ENCODE assay signal across 8 cellular contexts in the genomic region with DNA sequence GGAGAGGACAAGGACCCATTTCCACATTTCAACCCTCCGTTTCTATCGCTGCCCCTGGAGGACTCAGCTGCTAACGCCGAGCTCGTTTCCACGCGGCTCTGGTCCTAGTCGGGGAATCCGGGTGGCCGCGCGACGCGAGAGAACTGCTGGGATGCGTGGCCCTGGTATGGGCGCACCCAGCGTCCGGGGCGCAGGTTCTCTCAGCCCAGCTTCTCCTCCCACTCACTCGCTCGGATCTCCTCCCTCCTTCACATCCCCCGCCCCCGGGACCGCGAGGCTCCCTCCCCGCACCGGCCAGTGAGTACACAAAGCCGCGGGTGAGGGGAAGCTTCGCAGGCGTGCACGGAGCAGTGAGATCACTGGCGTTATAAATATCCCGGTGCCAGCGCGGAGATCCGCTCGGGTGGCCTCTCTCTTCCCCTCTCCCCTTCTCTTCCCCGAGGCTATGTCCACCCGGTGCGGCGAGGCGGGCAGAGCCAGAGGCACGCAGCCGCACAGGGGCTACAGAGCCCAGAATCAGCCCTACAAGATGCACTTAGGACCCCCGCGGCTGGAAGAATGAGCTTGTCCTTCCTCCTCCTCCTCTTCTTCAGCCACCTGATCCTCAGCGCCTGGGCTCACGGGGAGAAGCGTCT. TPM values are rescaled to one million over a fixed set of nuclear protein-coding genes. Genes with fewer than 3 reads are reported as not detected.
A peak's percentile ranks its signal among the peaks of the same experiment; 100 is the strongest.
DNase-seq lines count a peak whose midpoint lies in the region; ATAC-seq and TF ChIP-seq lines count a peak whose summit lies in the region.

A gene with protein sequence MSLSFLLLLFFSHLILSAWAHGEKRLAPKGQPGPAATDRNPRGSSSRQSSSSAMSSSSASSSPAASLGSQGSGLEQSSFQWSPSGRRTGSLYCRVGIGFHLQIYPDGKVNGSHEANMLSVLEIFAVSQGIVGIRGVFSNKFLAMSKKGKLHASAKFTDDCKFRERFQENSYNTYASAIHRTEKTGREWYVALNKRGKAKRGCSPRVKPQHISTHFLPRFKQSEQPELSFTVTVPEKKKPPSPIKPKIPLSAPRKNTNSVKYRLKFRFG (plus strand): TSS at position 398 of the 635 bp plus-strand sequence. CDS start 161 bp downstream, at position 559.

- peak within 1 kb of the TSS; percentile 54 for H3K9ac ChIP-seq in muscle layer of colon (ENCODE audit: low read length)

- H3K27me3 ChIP-seq in muscle layer of colon (ENCODE audit: control insufficient read depth in 1 of 2, insufficient read depth in 2 of 2, low read length in 2 of 2) (peaks cover 9 to 43% of the 10 kb centered on the region in 2 donors), vagina (no peaks in the 10 kb centered on the region)

- intact Hi-C loops in vagina (cut with DNase I): no loop called here

- TF ChIP-seq CTCF in endothelial cell (IDR thresholded peaks at IDR 0.05; ENCODE audit: unreplicated experiment): no peak
- TF ChIP-seq CTCF in vagina (IDR thresholded peaks at IDR 0.05): no peak

- no peak for TF ChIP-seq POLR2A in vagina (IDR thresholded peaks at IDR 0.05)

- H3K9me3 Mint-ChIP-seq in T-helper 2 cell treated with Interferon-gamma antibody and Interleukin-4, amounts not matched to agents 5 μg/mL and 100 μg/mL, for 36 hours: no peaks in the 10 kb centered on the region
- H3K9me3 Mint-ChIP-seq in endothelial cell (ENCODE audit: unreplicated experiment): no peaks in the 10 kb centered on the region

- H3K4me1 ChIP-seq in muscle layer of colon (ENCODE audit: insufficient read depth, low read length): no peaks in the 10 kb centered on the region
- peaks cover 21% of the 10 kb centered on the region for H3K4me1 ChIP-seq in vagina

- H3K27me3 Mint-ChIP-seq in T-helper 2 cell treated with Interferon-gamma antibody and Interleukin-4, amounts not matched to agents 5 μg/mL and 100 μg/mL, for 36 hours (ENCODE audit: low read depth): peaks cover 86% of the 10 kb centered on the region
- peaks cover 43% of the 10 kb centered on the region for H3K27me3 Mint-ChIP-seq in endothelial cell (ENCODE audit: unreplicated experiment)

- H3K36me3 Mint-ChIP-seq in T-helper 2 cell treated with Interferon-gamma antibody and Interleukin-4, amounts not matched to agents 5 μg/mL and 100 μg/mL, for 36 hours (ENCODE audit: low read depth): no peaks in the 10 kb centered on the region
- H3K36me3 Mint-ChIP-seq in endothelial cell (ENCODE audit: low read depth, unreplicated experiment): peaks cover 3% of the 10 kb centered on the region

- H3K27ac Mint-ChIP-seq in T-helper 2 cell treated with Interferon-gamma antibody and Interleukin-4, amounts not matched to agents 5 μg/mL and 100 μg/mL, for 36 hours: no peak within 1 kb of the TSS
- no peak within 1 kb of the TSS for H3K27ac Mint-ChIP-seq in endothelial cell (ENCODE audit: unreplicated experiment)

- H3K9me3 ChIP-seq in muscle layer of colon (ENCODE audit: low read length) (no peaks in the 10 kb centered on the region), vagina (no peaks in the 10 kb centered on the region)

- H3K36me3 ChIP-seq in muscle layer of colon (ENCODE audit: insufficient read depth, low read length): no peaks in the 10 kb centered on the region
- H3K36me3 ChIP-seq in vagina: no peaks in the 10 kb centered on the region

- H3K27ac ChIP-seq in muscle layer of colon (ENCODE audit: low read depth, low read length): no peak within 1 kb of the TSS
- H3K27ac ChIP-seq in vagina: no peak within 1 kb of the TSS

- peak within 1 kb of the TSS; percentile 7 for H3K4me3 Mint-ChIP-seq in T-helper 2 cell treated with Interferon-gamma antibody and Interleukin-4, amounts not matched to agents 5 μg/mL and 100 μg/mL, for 36 hours
- H3K4me3 Mint-ChIP-seq in endothelial cell (ENCODE audit: unreplicated experiment): peak within 1 kb of the TSS; percentile 90

- H3K4me1 Mint-ChIP-seq in T-helper 2 cell treated with Interferon-gamma antibody and Interleukin-4, amounts not matched to agents 5 μg/mL and 100 μg/mL, for 36 hours (ENCODE audit: low read depth): peaks cover 10% of the 10 kb centered on the region
- peaks cover 36% of the 10 kb centered on the region for H3K4me1 Mint-ChIP-seq in endothelial cell (ENCODE audit: unreplicated experiment)

- DNase-seq in SHP77 (lab: John Stamatoyannopoulos, UW) (peak; percentile 24 to 33), SHP77 treated with DMSO at 0.1 percent for 48 hours (lab: John Stamatoyannopoulos, UW) (no peak), HT1080 (ENCODE audit: low read depth) (peak; percentile 85), endothelial cell (ENCODE audit: low spot score) (peak; percentile 41), vagina (ENCODE audit: extremely low spot score in 2 of 2) (no peak)
- peak; percentile 10 for DNase-seq in T-helper 2 cell treated with Interferon-gamma antibody and Interleukin-4, amounts not matched to agents 5 μg/mL and 100 μg/mL, for 36 hours (ENCODE audit: low spot score)

- no peak for ATAC-seq in HG03139 (IDR thresholded peaks at IDR 0.05; ENCODE audit: unreplicated experiment)

- peak within 1 kb of the TSS; percentile 22 to 60 for H3K4me3 ChIP-seq in muscle layer of colon (ENCODE audit: low read depth in 1 of 2, low read length in 2 of 2)
- peak within 1 kb of the TSS; percentile 27 to 36 for H3K4me3 ChIP-seq in vagina

RNA-seq across cellular contexts. Expression of the gene that starts here (rescaled TPM):
- total RNA-seq in HT1080 (2014; rRNA removed; shearing (Covaris generic)): 2.5 and 2.7 TPM in 2 replicates
- polyA plus RNA-seq in HT1080 (2015; cell fraction: cytosol; rRNA removed): 12.3 and 13.2 TPM in 2 replicates
- 7.1 and 8.1 TPM in 2 replicates for polyA plus RNA-seq in HT1080 (2015; cell fraction: nucleus; rRNA removed)
- not detected for total RNA-seq in endothelial cell (ENCODE audit: unreplicated experiment)
- total RNA-seq in vagina: not detected

Comparison
In these comparisons a context has a peak if more than half of its experiments do, and no peak if none do; other contexts are left out.
1. DNase-seq: peak in SHP77 (2 of 2), HT1080 (single experiment) and T-helper 2 cell treated with Interferon-gamma antibody and Interleukin-4, amounts not matched to agents 5 μg/mL and 100 μg/mL, for 36 hours (single experiment); none in SHP77 treated with DMSO at 0.1 percent for 48 hours (single experiment) and vagina (0 of 2).
2. Peak in DNase-seq in endothelial cell; RNA of the gene not detected or under 1 TPM.